8 cellular contexts compared by ENCODE assay signal in the genomic region with DNA sequence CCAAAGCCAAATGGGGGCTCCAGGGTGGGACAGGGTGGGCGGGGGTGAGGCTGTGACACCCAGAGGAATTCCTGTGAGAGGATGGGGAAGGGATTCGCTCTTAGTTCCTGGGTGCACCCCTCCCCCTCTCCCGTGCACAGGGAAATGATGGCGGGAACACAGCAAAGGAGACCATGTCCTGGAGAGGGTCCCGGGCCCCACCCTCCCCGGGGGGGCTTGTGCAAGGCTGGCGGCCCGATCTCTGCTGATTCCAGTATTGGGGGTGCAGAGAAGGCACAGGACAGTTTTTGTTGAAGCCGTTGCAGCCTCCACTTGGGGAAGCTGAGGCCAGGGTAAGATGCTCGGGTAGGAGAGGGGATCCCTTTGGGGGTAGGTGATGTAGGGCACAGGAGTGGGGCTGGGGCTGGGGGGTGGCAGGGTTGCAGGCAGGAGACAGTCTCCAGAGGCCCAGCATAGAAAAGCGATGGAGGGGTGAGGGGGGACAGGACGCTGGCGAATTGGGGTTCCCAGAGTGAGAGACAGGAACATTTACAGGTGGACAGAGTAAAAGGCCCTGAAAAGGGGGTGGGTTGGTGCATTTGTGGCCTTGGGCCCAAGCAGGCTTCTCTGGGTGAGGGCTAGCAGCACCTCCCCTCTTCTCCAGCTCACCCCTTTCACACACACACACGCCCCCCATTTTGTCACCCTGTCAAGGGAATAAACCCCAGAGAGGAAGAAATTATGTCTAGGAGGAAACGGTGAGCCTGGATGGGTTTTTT. TPM values are rescaled to one million over a fixed set of nuclear protein-coding genes. Genes with fewer than 3 reads are reported as not detected.
DNase-seq lines count a peak whose midpoint lies in the region; ATAC-seq and TF ChIP-seq lines count a peak whose summit lies in the region.

No MANE protein-coding gene starts in this region.

- ATAC-seq in foreskin keratinocyte (no peak), GM21717 (IDR thresholded peaks at IDR 0.05; ENCODE audit: unreplicated experiment) (no peak)

- H3K4me1 ChIP-seq in foreskin keratinocyte: no peaks in the 10 kb centered on the region
- no peaks in the 10 kb centered on the region for H3K4me1 ChIP-seq in rectal smooth muscle tissue (ENCODE audit: control insufficient read depth, insufficient read depth, low read length)

- TF ChIP-seq CTCF in VCaP (conservative IDR thresholded peaks at IDR 0.05) (no peak), foreskin keratinocyte (conservative IDR thresholded peaks at IDR 0.05) (no peak)

- H3K36me3 ChIP-seq in H7 (replicated peaks; ENCODE audit: control insufficient read depth, insufficient read depth, low read length) (peaks cover 2% of the 10 kb centered on the region; the same call in 1 of the 2 replicates), rectal smooth muscle tissue (ENCODE audit: control insufficient read depth, insufficient read depth, low read length) (peaks cover 6% of the 10 kb centered on the region)

- H3K9ac ChIP-seq in rectal smooth muscle tissue (ENCODE audit: low read length): no peak overlapping the region

- H3K27me3 ChIP-seq in H7 (ENCODE audit: control insufficient read depth, insufficient read depth, low read length): no peaks in the 10 kb centered on the region
- no peaks in the 10 kb centered on the region for H3K27me3 ChIP-seq in foreskin keratinocyte
- H3K27me3 ChIP-seq in rectal smooth muscle tissue (ENCODE audit: control insufficient read depth, insufficient read depth, low read length): no peaks in the 10 kb centered on the region

- H3K4me3 ChIP-seq in H7 (ENCODE audit: insufficient read depth, low read depth, low read length) (peak overlapping the region; percentile 93), rectal smooth muscle tissue (ENCODE audit: low read length) (peak overlapping the region; percentile 73)

- peak; percentile 73 for DNase-seq in H7
- DNase-seq in foreskin keratinocyte: no peak
- DNase-seq in COLO668 (lab: John Stamatoyannopoulos, UW; ENCODE audit: unreplicated experiment): no peak
- DNase-seq in Ammon's horn (ENCODE audit: low spot score): no peak
- no peak for DNase-seq in stimulated activated naive CD4-positive, alpha-beta T cell treated with Interleukin-2 at 50 U/mL for 16 hours (lab: John Stamatoyannopoulos, UW)

- H3K27ac ChIP-seq in VCaP (peak overlapping the region; percentile 90), foreskin keratinocyte (peak overlapping the region; percentile 96), rectal smooth muscle tissue (ENCODE audit: low read depth, low read length) (peak overlapping the region; percentile 89)

RNA-seq across cellular contexts. Expression of gene HMCES, which starts 38.5 kb away (rescaled TPM):
- total RNA-seq in H7 (2014; rRNA removed; shearing (Covaris generic)): 28.1 and 32.0 TPM in 2 replicates
- total RNA-seq in foreskin keratinocyte: 62.6 and 64.7 TPM in 2 replicates
- 89.4 and 92.1 TPM in 2 replicates for polyA plus RNA-seq in foreskin keratinocyte
